Comparison of ENCODE assay signal across 35 cellular contexts in genomic region chr5:6184481-6184880, GRCh38.
DNase-seq lines count a peak whose midpoint lies in the region; ATAC-seq and TF ChIP-seq lines count a peak whose summit lies in the region.
"Had no signal": no experiment of that assay in that cellular context is flagged by ENCODE, and none has a peak within 500 bp of the region (broad histone marks: within the 10 kb centered on the region; RNA-seq: fewer than 3 reads in every experiment).

No MANE protein-coding gene starts in this region.

- no peaks in the 10 kb centered on the region for H3K4me1 ChIP-seq in naive thymus-derived CD4-positive, alpha-beta T cell (ENCODE audit: control insufficient read depth in 2 of 2, insufficient read depth in 2 of 2, low read length in 2 of 2)
- H3K4me1 ChIP-seq in neuronal stem cell (ENCODE audit: control insufficient read depth in 2 of 2, insufficient read depth in 1 of 2, low read depth in 1 of 2, low read length in 2 of 2) (peaks cover 2 to 6% of the 10 kb centered on the region in 2 donors), vagina (no peaks in the 10 kb centered on the region), SK-N-SH (ENCODE audit: control insufficient read depth in 1 of 2, insufficient read depth in 2 of 2, low read depth in 1 of 2, low read length in 1 of 2) (no peaks in the 10 kb centered on the region; a peak in 1 of 4 replicates)
- H3K4me1 ChIP-seq: A549, BE2C, Caco-2 had no signal

- H3K36me3 ChIP-seq in naive thymus-derived CD4-positive, alpha-beta T cell (ENCODE audit: control insufficient read depth in 2 of 3, insufficient read depth in 3 of 3, low read length in 3 of 3), result no peaks in the 10 kb centered on the region
- no peaks in the 10 kb centered on the region for H3K36me3 ChIP-seq in neuronal stem cell (replicated peaks in 1 of 2; ENCODE audit: control insufficient read depth in 2 of 2, insufficient read depth in 2 of 2, low read length in 2 of 2)
- no peaks in the 10 kb centered on the region for H3K36me3 ChIP-seq in vagina
- H3K36me3 ChIP-seq in SK-N-SH (replicated peaks in 1 of 2; ENCODE audit: control insufficient read depth in 1 of 2, insufficient read depth in 2 of 2, low read length in 1 of 2), result no peaks in the 10 kb centered on the region
- H3K36me3 ChIP-seq: BE2C; BLaER1; BLaER1 treated with 17β-estradiol and CSF1 and Interleukin-3, amounts not matched to agents 10 nM and 100 nM had no signal

- H3K27me3 ChIP-seq in naive thymus-derived CD4-positive, alpha-beta T cell (ENCODE audit: control insufficient read depth in 2 of 2, insufficient read depth in 2 of 2, low read length in 2 of 2), result no peaks in the 10 kb centered on the region
- no peaks in the 10 kb centered on the region for H3K27me3 ChIP-seq in neuronal stem cell (ENCODE audit: control insufficient read depth in 3 of 3, insufficient read depth in 3 of 3, low read depth in 1 of 3, low read length in 3 of 3)
- no peaks in the 10 kb centered on the region for H3K27me3 ChIP-seq in vagina
- H3K27me3 ChIP-seq in SK-N-SH (ENCODE audit: insufficient read depth), result no peaks in the 10 kb centered on the region
- H3K27me3 ChIP-seq: BE2C; BLaER1; BLaER1 treated with 17β-estradiol and CSF1 and Interleukin-3, amounts not matched to agents 10 nM and 100 nM had no signal

- H3K9me3 Mint-ChIP-seq in naive thymus-derived CD4-positive, alpha-beta T cell, result peaks cover 0 to 9% (median 0%) of the 10 kb centered on the region in 11 donors
- H3K9me3 Mint-ChIP-seq in osteocyte (ENCODE audit: unreplicated experiment), result peaks cover 12% of the 10 kb centered on the region
- H3K9me3 Mint-ChIP-seq: CD4-positive, alpha-beta T cell; CD8-positive, alpha-beta T cell had no signal

- H3K79me2 ChIP-seq in SK-N-SH (ENCODE audit: insufficient read depth), result no peaks in the 10 kb centered on the region

- no peak overlapping the region for H3K4ac ChIP-seq in neuronal stem cell (ENCODE audit: low read length)

- H3K4me1 Mint-ChIP-seq in naive thymus-derived CD4-positive, alpha-beta T cell, result peaks cover 0 to 2% (median 0%) of the 10 kb centered on the region in 7 donors
- no peaks in the 10 kb centered on the region for H3K4me1 Mint-ChIP-seq in osteocyte (ENCODE audit: unreplicated experiment)
- H3K4me1 Mint-ChIP-seq: CD14-positive monocyte; CD4-positive, alpha-beta memory T cell; CD4-positive, CD25-positive, alpha-beta regulatory T cell; CD8-positive, alpha-beta memory T cell had no signal

- DNase-seq in naive thymus-derived CD4-positive, alpha-beta T cell, result no peak
- no peak for DNase-seq in neuronal stem cell (ENCODE audit: low spot score)
- DNase-seq in osteocyte (ENCODE audit: extremely low spot score, unreplicated experiment), result peak; percentile 76
- peak; percentile 31 to 74 for DNase-seq in vagina (ENCODE audit: extremely low spot score in 2 of 2)
- DNase-seq in T-helper 1 cell, result no peak
- DNase-seq in NCI-H2081 treated with DMSO at 0.1 percent for 48 hours (lab: John Stamatoyannopoulos, UW), result no peak
- no peak for DNase-seq in SK-N-SH
- no peak for DNase-seq in medulla oblongata (ENCODE audit: extremely low spot score)
- DNase-seq: 8988T; ACHN; AML-193; BE2C; C1 segment of cervical spinal cord; Caco-2; Calu3; CD4-positive, alpha-beta memory T cell; CD4-positive, alpha-beta T cell; CD4-positive, CD25-positive, alpha-beta regulatory T cell; CD8-positive, alpha-beta memory T cell; CD8-positive, alpha-beta T cell; COR-L47; DMS 273 treated with DMSO at 0.1 percent for 48 hours; DMS153; DMS53; DMS79; DMS79 treated with DMSO at 0.1 percent for 48 hours; DND-41; EL had no signal

- H2BK15ac ChIP-seq in neuronal stem cell (ENCODE audit: low read length), result peak overlapping the region; percentile 23

- H3K4me3 ChIP-seq in naive thymus-derived CD4-positive, alpha-beta T cell (ENCODE audit: low read length), result no peak overlapping the region
- H3K4me3 ChIP-seq in neuronal stem cell (ENCODE audit: low read length in 2 of 2), result no peak overlapping the region
- H3K4me3 ChIP-seq in vagina, result no peak overlapping the region
- no peak overlapping the region for H3K4me3 ChIP-seq in SK-N-SH (ENCODE audit: low read depth in 2 of 2, low read length in 1 of 2)
- H3K4me3 ChIP-seq: A549; BLaER1; BLaER1 treated with 17β-estradiol and CSF1 and Interleukin-3, amounts not matched to agents 10 nM and 100 nM had no signal

- no peaks in the 10 kb centered on the region for H3K9me3 ChIP-seq in naive thymus-derived CD4-positive, alpha-beta T cell (ENCODE audit: control insufficient read depth in 2 of 3, low read length in 3 of 3)
- H3K9me3 ChIP-seq in neuronal stem cell (replicated peaks in 1 of 2; ENCODE audit: control insufficient read depth in 2 of 2, insufficient read depth in 1 of 2, low read depth in 1 of 2, low read length in 2 of 2) (peaks cover 0 to 2% of the 10 kb centered on the region in 2 donors), vagina (no peaks in the 10 kb centered on the region), SK-N-SH (no peaks in the 10 kb centered on the region)
- H3K9me3 ChIP-seq: A549; BE2C; BLaER1; BLaER1 treated with 17β-estradiol and CSF1 and Interleukin-3, amounts not matched to agents 10 nM and 100 nM; Caco-2 had no signal

- no peak overlapping the region for H2AFZ ChIP-seq in neuronal stem cell (ENCODE audit: low read length)
- no peak overlapping the region for H2AFZ ChIP-seq in SK-N-SH (ENCODE audit: low read depth)

- H3K27ac ChIP-seq in naive thymus-derived CD4-positive, alpha-beta T cell (ENCODE audit: low read depth, low read length), result no peak overlapping the region
- H3K27ac ChIP-seq in neuronal stem cell (replicated peaks; ENCODE audit: low read length) (no peak overlapping the region), vagina (no peak overlapping the region), SK-N-SH (ENCODE audit: low read depth in 2 of 2, low read length in 1 of 2) (no peak overlapping the region)
- H3K27ac ChIP-seq: 22Rv1; A549; BLaER1; BLaER1 treated with 17β-estradiol and CSF1 and Interleukin-3, amounts not matched to agents 10 nM and 100 nM; C4-2B had no signal

- H3K4me2 ChIP-seq in neuronal stem cell (ENCODE audit: insufficient read depth, low read length, poor library complexity, severe bottlenecking), result no peak overlapping the region
- H3K4me2 ChIP-seq in SK-N-SH, result no peak overlapping the region
- H3K4me2 ChIP-seq: A549; BLaER1; BLaER1 treated with 17β-estradiol and CSF1 and Interleukin-3, amounts not matched to agents 10 nM and 100 nM had no signal

- no peak overlapping the region for H3K18ac ChIP-seq in neuronal stem cell (ENCODE audit: low read length)

- H4K20me1 ChIP-seq in SK-N-SH (ENCODE audit: insufficient read depth), result no peaks in the 10 kb centered on the region
- H4K20me1 ChIP-seq: BLaER1; BLaER1 treated with 17β-estradiol and CSF1 and Interleukin-3, amounts not matched to agents 10 nM and 100 nM had no signal

- no peak overlapping the region for H4K8ac ChIP-seq in neuronal stem cell (ENCODE audit: low read depth, low read length)

- H3K36me3 Mint-ChIP-seq in naive thymus-derived CD4-positive, alpha-beta T cell, result no peaks in the 10 kb centered on the region
- no peaks in the 10 kb centered on the region for H3K36me3 Mint-ChIP-seq in osteocyte (ENCODE audit: unreplicated experiment)
- H3K36me3 Mint-ChIP-seq: CD14-positive monocyte; CD4-positive, alpha-beta memory T cell; CD4-positive, CD25-positive, alpha-beta regulatory T cell; CD8-positive, alpha-beta memory T cell; CD8-positive, alpha-beta T cell had no signal

- intact Hi-C loops in naive thymus-derived CD4-positive, alpha-beta T cell (cut with micrococcal nuclease), result no loop called here
- intact Hi-C loops in vagina (cut with DNase I), result no loop called here

- CTCF ChIA-PET in naive thymus-derived CD4-positive, alpha-beta T cell (lab: Charles Lee), result no interaction called here
- CTCF ChIA-PET in SK-N-SH (lab: Yijun Ruan, JAX), result no interaction called here

- no peak for TF ChIP-seq CTCF in osteocyte (IDR thresholded peaks at IDR 0.05)
- TF ChIP-seq CTCF in vagina (IDR thresholded peaks at IDR 0.05), result no peak
- TF ChIP-seq CTCF in SK-N-SH (IDR thresholded peaks at IDR 0.05), result no peak

- H2AK5ac ChIP-seq in neuronal stem cell (ENCODE audit: low read depth, low read length), result no peak overlapping the region

- H2BK5ac ChIP-seq in neuronal stem cell (ENCODE audit: low read length), result no peak overlapping the region

- POLR2A ChIA-PET in naive thymus-derived CD4-positive, alpha-beta T cell (lab: Charles Lee), result no interaction called here
- POLR2A ChIA-PET in SK-N-SH (lab: Yijun Ruan, JAX), result no interaction called here

- no CpG with 5 or more reads among the region's 1 CpG for WGBS in neuronal stem cell (ENCODE audit: extremely low coverage in 2 of 2, insufficient read length in 2 of 2, insufficient replicate concordance in 1 of 2), 2 donors
- WGBS in SK-N-SH (ENCODE audit: low lambda C conversion rate), result 0% methylated on average over 1 of the region's 1 CpG

- no peak overlapping the region for H3K23ac ChIP-seq in neuronal stem cell (ENCODE audit: low read depth, low read length, poor library complexity)

- H3K27me3 Mint-ChIP-seq in naive thymus-derived CD4-positive, alpha-beta T cell, result peaks cover 0 to 26% (median 11%) of the 10 kb centered on the region in 5 donors
- H3K27me3 Mint-ChIP-seq in osteocyte (ENCODE audit: unreplicated experiment), result no peaks in the 10 kb centered on the region
- H3K27me3 Mint-ChIP-seq: CD4-positive, CD25-positive, alpha-beta regulatory T cell had no signal

- TF ChIP-seq EP300 in SK-N-SH (IDR thresholded peaks at IDR 0.05; ENCODE audit: borderline replicate concordance in 1 of 2, low read depth in 1 of 2, low read length in 1 of 2), result no peak

- H4K91ac ChIP-seq in neuronal stem cell (ENCODE audit: low read depth, low read length, poor library complexity), result no peak overlapping the region

- H3K9ac ChIP-seq in neuronal stem cell (ENCODE audit: low read depth, low read length, poor library complexity) (no peak overlapping the region), SK-N-SH (no peak overlapping the region)
- H3K9ac ChIP-seq: BLaER1; BLaER1 treated with 17β-estradiol and CSF1 and Interleukin-3, amounts not matched to agents 10 nM and 100 nM had no signal

- no peak overlapping the region for H3K27ac Mint-ChIP-seq in naive thymus-derived CD4-positive, alpha-beta T cell
- no peak overlapping the region for H3K27ac Mint-ChIP-seq in osteocyte (ENCODE audit: unreplicated experiment)
- H3K27ac Mint-ChIP-seq: B cell; CD14-positive monocyte; CD4-positive, alpha-beta memory T cell; CD4-positive, alpha-beta T cell; CD4-positive, CD25-positive, alpha-beta regulatory T cell; CD8-positive, alpha-beta memory T cell; CD8-positive, alpha-beta T cell had no signal

- TF ChIP-seq POLR2A in vagina (IDR thresholded peaks at IDR 0.05), result no peak

- H3K4me3 Mint-ChIP-seq in naive thymus-derived CD4-positive, alpha-beta T cell, result no peak overlapping the region
- no peak overlapping the region for H3K4me3 Mint-ChIP-seq in osteocyte (ENCODE audit: unreplicated experiment)
- H3K4me3 Mint-ChIP-seq: B cell; CD14-positive monocyte; CD4-positive, alpha-beta memory T cell; CD4-positive, alpha-beta T cell; CD4-positive, CD25-positive, alpha-beta regulatory T cell; CD8-positive, alpha-beta memory T cell; CD8-positive, alpha-beta T cell had no signal

- no peaks in the 10 kb centered on the region for H3K79me1 ChIP-seq in neuronal stem cell (ENCODE audit: low read depth, low read length)

- no peak overlapping the region for H2BK12ac ChIP-seq in neuronal stem cell (ENCODE audit: low read length)

- no peak overlapping the region for H3K14ac ChIP-seq in neuronal stem cell (ENCODE audit: low read length)

- ATAC-seq in naive thymus-derived CD4-positive, alpha-beta T cell, result peak; percentile 16
- ATAC-seq: A549; CD8-positive, alpha-beta T cell had no signal

- no peak for TF ChIP-seq RAD21 in SK-N-SH (IDR thresholded peaks at IDR 0.05; ENCODE audit: low read length)

- no peaks in the 10 kb centered on the region for H3K9me2 ChIP-seq in SK-N-SH

- H3F3A ChIP-seq in SK-N-SH (replicated peaks; ENCODE audit: insufficient read depth), result no peaks in the 10 kb centered on the region

- no peak overlapping the region for H2BK120ac ChIP-seq in neuronal stem cell (ENCODE audit: low read depth, low read length)

Comparison
In these comparisons a context has a peak if more than half of its experiments do, and no peak if none do; other contexts are left out.
1. DNase-seq: peak in osteocyte (single experiment) and vagina (2 of 2); none in naive thymus-derived CD4-positive, alpha-beta T cell (0 of 9), neuronal stem cell (single experiment), T-helper 1 cell (0 of 5), NCI-H2081 treated with DMSO at 0.1 percent for 48 hours (single experiment), SK-N-SH (single experiment) and medulla oblongata (single experiment).